31 cellular contexts compared by ENCODE assay signal in the genomic region with DNA sequence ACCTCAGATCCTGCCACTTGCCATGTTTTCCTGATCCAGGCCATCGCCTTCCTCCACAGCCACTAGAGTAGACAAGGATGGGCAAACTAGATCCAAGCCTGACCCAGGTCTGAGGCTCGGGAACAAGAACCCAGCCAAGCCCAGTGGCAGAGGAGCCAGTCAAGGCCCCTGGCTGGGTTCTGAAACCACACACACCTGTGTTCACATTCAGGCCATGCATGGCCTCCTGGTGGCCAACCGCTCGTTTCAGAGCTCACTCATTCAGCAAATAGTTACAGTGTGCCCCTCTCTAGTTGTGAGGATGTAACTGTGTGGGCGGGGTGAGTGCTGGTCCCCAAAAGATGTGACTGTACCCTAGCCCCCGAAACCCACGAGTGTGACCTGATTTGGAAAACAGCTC.
"Had no signal": no experiment of that assay in that cellular context is flagged by ENCODE, and none has a peak within 500 bp of the region (broad histone marks: within the 10 kb centered on the region; RNA-seq: fewer than 3 reads in every experiment).

No MANE protein-coding gene starts in this region.

- H3K9me3 Mint-ChIP-seq: activated CD4-positive, alpha-beta memory T cell treated with anti-CD3 and anti-CD28 coated beads, Interleukin-2, amount 10 ng/mL, durations not matched to agents 7 days and 5 days; activated CD4-positive, alpha-beta T cell treated with anti-CD3 and anti-CD28 coated beads, Interleukin-2, amount 10 ng/mL, durations not matched to agents 7 days and 5 days; activated naive CD8-positive, alpha-beta T cell treated with anti-CD3 and anti-CD28 coated beads, Interleukin-2, amount 10 ng/mL, durations not matched to agents 7 days and 5 days; activated T-cell treated with anti-CD3 and anti-CD28 coated beads, Interleukin-2, amount 50 U/mL, for 24 hours; central memory CD8-positive, alpha-beta T cell; natural killer cell treated with Interleukin-12 subunit alpha and Interleukin-12 subunit beta and Interleukin-15 and Interleukin-18, amount 100 ng/mL, for 72 hours; stimulated activated naive CD8-positive, alpha-beta T cell treated with anti-CD3 and anti-CD28 coated beads, Interleukin-15, Interleukin-2, amounts not matched to agents 100 ng/mL and 50 ng/mL, for 24 hours; type B pancreatic cell had no signal

- H3K27ac Mint-ChIP-seq: activated CD4-positive, alpha-beta memory T cell treated with anti-CD3 and anti-CD28 coated beads, Interleukin-2, amount 10 ng/mL, durations not matched to agents 7 days and 5 days; activated CD4-positive, alpha-beta T cell treated with anti-CD3 and anti-CD28 coated beads, Interleukin-2, amount 10 ng/mL, durations not matched to agents 7 days and 5 days; activated naive CD4-positive, alpha-beta T cell treated with anti-CD3 and anti-CD28 coated beads, Interleukin-2, amount 10 ng/mL, durations not matched to agents 7 days and 5 days; activated naive CD8-positive, alpha-beta T cell treated with anti-CD3 and anti-CD28 coated beads, Interleukin-2, amount 10 ng/mL, durations not matched to agents 7 days and 5 days; activated T-cell treated with anti-CD3 and anti-CD28 coated beads, Interleukin-2, amount 50 U/mL, for 24 hours; natural killer cell treated with Interleukin-12 subunit alpha and Interleukin-12 subunit beta and Interleukin-15 and Interleukin-18, amount 100 ng/mL, for 72 hours; progenitor cell of endocrine pancreas; stimulated activated naive CD8-positive, alpha-beta T cell treated with anti-CD3 and anti-CD28 coated beads, Interleukin-15, Interleukin-2, amounts not matched to agents 100 ng/mL and 50 ng/mL, for 24 hours; T-helper 17 cell; type B pancreatic cell had no signal

- H3K4me3 Mint-ChIP-seq: activated CD4-positive, alpha-beta memory T cell treated with anti-CD3 and anti-CD28 coated beads, Interleukin-2, amount 10 ng/mL, durations not matched to agents 7 days and 5 days; activated CD4-positive, alpha-beta T cell treated with anti-CD3 and anti-CD28 coated beads, Interleukin-2, amount 10 ng/mL, durations not matched to agents 7 days and 5 days; activated naive CD4-positive, alpha-beta T cell treated with anti-CD3 and anti-CD28 coated beads, Interleukin-2, amount 10 ng/mL, durations not matched to agents 7 days and 5 days; activated naive CD8-positive, alpha-beta T cell treated with anti-CD3 and anti-CD28 coated beads, Interleukin-2, amount 10 ng/mL, durations not matched to agents 7 days and 5 days; activated T-cell treated with anti-CD3 and anti-CD28 coated beads, Interleukin-2, amount 50 U/mL, for 24 hours; central memory CD8-positive, alpha-beta T cell; natural killer cell treated with Interleukin-12 subunit alpha and Interleukin-12 subunit beta and Interleukin-15 and Interleukin-18, amount 100 ng/mL, for 72 hours; stimulated activated naive CD8-positive, alpha-beta T cell treated with anti-CD3 and anti-CD28 coated beads, Interleukin-15, Interleukin-2, amounts not matched to agents 100 ng/mL and 50 ng/mL, for 24 hours; T-helper 17 cell; type B pancreatic cell had no signal

- H3K27ac ChIP-seq: epithelial cell of prostate, esophagus squamous epithelium, left ventricle myocardium inferior, skin epidermis, thoracic aorta, uterus had no signal

- H3K4me1 Mint-ChIP-seq: activated CD4-positive, alpha-beta memory T cell treated with anti-CD3 and anti-CD28 coated beads, Interleukin-2, amount 10 ng/mL, durations not matched to agents 7 days and 5 days; activated CD4-positive, alpha-beta T cell treated with anti-CD3 and anti-CD28 coated beads, Interleukin-2, amount 10 ng/mL, durations not matched to agents 7 days and 5 days; activated naive CD4-positive, alpha-beta T cell treated with anti-CD3 and anti-CD28 coated beads, Interleukin-2, amount 10 ng/mL, durations not matched to agents 7 days and 5 days; activated naive CD8-positive, alpha-beta T cell treated with anti-CD3 and anti-CD28 coated beads, Interleukin-2, amount 10 ng/mL, durations not matched to agents 7 days and 5 days; central memory CD8-positive, alpha-beta T cell had no signal

- DNase-seq: activated CD4-positive, alpha-beta memory T cell treated with anti-CD3 and anti-CD28 coated beads, Interleukin-2, amount 10 ng/mL, durations not matched to agents 7 days and 5 days; activated CD4-positive, alpha-beta T cell treated with anti-CD3 and anti-CD28 coated beads for 1 hour; activated CD4-positive, alpha-beta T cell treated with anti-CD3 and anti-CD28 coated beads, Interleukin-2, amount 10 ng/mL, durations not matched to agents 7 days and 5 days; activated CD8-positive, alpha-beta memory T cell treated with anti-CD3 and anti-CD28 coated beads, Interleukin-2, amount 50 U/mL, for 48 hours; activated gamma-delta T cell; activated naive CD4-positive, alpha-beta T cell treated with anti-CD3 and anti-CD28 coated beads, Interleukin-2, amount 10 ng/mL, durations not matched to agents 7 days and 5 days; activated naive CD8-positive, alpha-beta T cell treated with anti-CD3 and anti-CD28 coated beads, Interleukin-2, amount 10 ng/mL, durations not matched to agents 7 days and 5 days; activated T-cell treated with anti-CD3 and anti-CD28 coated beads, Interleukin-2, amount 50 U/mL, for 24 hours; dermis blood vessel endothelial cell; effector CD4-positive, alpha-beta T cell; esophagus squamous epithelium; left ventricle myocardium inferior; mucosa of descending colon; stimulated activated CD4-positive, alpha-beta T cell treated with anti-CD3 and anti-CD28 coated beads, Interleukin-12 subunit alpha, Interleukin-12 subunit beta, amount 100 ng/mL, for 4 hours; stimulated activated CD4-positive, alpha-beta T cell treated with anti-CD3 and anti-CD28 coated beads, Interleukin-4, amount 100 ng/mL, for 1 hour; T-helper 17 cell; T1000; uterus had no signal

- ATAC-seq: mucosa of descending colon; natural killer cell treated with Interleukin-12 subunit alpha and Interleukin-12 subunit beta and Interleukin-15 and Interleukin-18, amount 100 ng/mL, for 72 hours; sciatic nerve; T-helper 17 cell had no signal

- H3K4me3 ChIP-seq: esophagus squamous epithelium, left ventricle myocardium inferior, mucosa of descending colon, skin epidermis, thoracic aorta, uterus had no signal

- H3K36me3 ChIP-seq: esophagus squamous epithelium, left ventricle myocardium inferior, thoracic aorta, uterus had no signal

- H3K9me3 ChIP-seq: esophagus squamous epithelium, left ventricle myocardium inferior, mucosa of descending colon, thoracic aorta, uterus had no signal

- FAIRE-seq: astrocyte, colon, endometrium, frontal cortex had no signal

- H3K4me1 ChIP-seq: esophagus squamous epithelium, left ventricle myocardium inferior, uterus had no signal

- H3K27me3 Mint-ChIP-seq: activated CD4-positive, alpha-beta memory T cell treated with anti-CD3 and anti-CD28 coated beads, Interleukin-2, amount 10 ng/mL, durations not matched to agents 7 days and 5 days; activated CD4-positive, alpha-beta T cell treated with anti-CD3 and anti-CD28 coated beads, Interleukin-2, amount 10 ng/mL, durations not matched to agents 7 days and 5 days; activated naive CD4-positive, alpha-beta T cell treated with anti-CD3 and anti-CD28 coated beads, Interleukin-2, amount 10 ng/mL, durations not matched to agents 7 days and 5 days; activated naive CD8-positive, alpha-beta T cell treated with anti-CD3 and anti-CD28 coated beads, Interleukin-2, amount 10 ng/mL, durations not matched to agents 7 days and 5 days; activated T-cell treated with anti-CD3 and anti-CD28 coated beads, Interleukin-2, amount 50 U/mL, for 24 hours; central memory CD8-positive, alpha-beta T cell; stimulated activated naive CD8-positive, alpha-beta T cell treated with anti-CD3 and anti-CD28 coated beads, Interleukin-15, Interleukin-2, amounts not matched to agents 100 ng/mL and 50 ng/mL, for 24 hours; type B pancreatic cell had no signal

- H3K27me3 ChIP-seq: esophagus squamous epithelium, uterus had no signal

- H3K36me3 Mint-ChIP-seq: activated naive CD4-positive, alpha-beta T cell treated with anti-CD3 and anti-CD28 coated beads, Interleukin-2, amount 10 ng/mL, durations not matched to agents 7 days and 5 days; activated naive CD8-positive, alpha-beta T cell treated with anti-CD3 and anti-CD28 coated beads, Interleukin-2, amount 10 ng/mL, durations not matched to agents 7 days and 5 days; natural killer cell treated with Interleukin-12 subunit alpha and Interleukin-12 subunit beta and Interleukin-15 and Interleukin-18, amount 100 ng/mL, for 72 hours; type B pancreatic cell had no signal
